Comparison of ENCODE assay signal across 8 cellular contexts in genomic region chr1:24706074-24706389, GRCh38. TPM values are rescaled to one million over a fixed set of nuclear protein-coding genes. Genes with fewer than 3 reads are reported as not detected.
A peak's percentile ranks its signal among the peaks of the same experiment; 100 is the strongest.
DNase-seq lines count a peak whose midpoint lies in the region; ATAC-seq, FAIRE-seq and TF ChIP-seq lines count a peak whose summit lies in the region.
"Not testable (repeated sequence)": the region's sequence is repeated elsewhere in the genome, so short reads cannot be mapped to it uniquely, and the experiment has no call there.

No MANE protein-coding gene starts in this region.

- not testable (repeated sequence) for H2AK5ac ChIP-seq in mesendoderm (ENCODE audit: low read length)

- H3K4me1 ChIP-seq in BLaER1 (peaks cover 53% of the 10 kb centered on the region), NT2/D1 (ENCODE audit: insufficient read depth, insufficient read length) (peaks cover 18% of the 10 kb centered on the region), astrocyte (ENCODE audit: insufficient read depth, low read length) (peaks cover 36% of the 10 kb centered on the region), right atrium auricular region (peaks cover 0 to 41% of the 10 kb centered on the region in 2 donors), thoracic aorta (ENCODE audit: control insufficient read depth in 1 of 2, low read depth in 2 of 2) (peaks cover 0 to 10% of the 10 kb centered on the region in 2 donors)
- H3K4me1 ChIP-seq in endodermal cell (ENCODE audit: control insufficient read depth, insufficient read depth, low read length); mesendoderm (ENCODE audit: control insufficient read depth, low read depth, low read length); prostate gland (replicated peaks): not testable (repeated sequence)

- H4K20me1 ChIP-seq in BLaER1; astrocyte (ENCODE audit: insufficient read depth, low read length): not testable (repeated sequence)

- not testable (repeated sequence) for H3K9me3 ChIP-seq in BLaER1; NT2/D1 (ENCODE audit: insufficient read depth, low read length); astrocyte (ENCODE audit: insufficient read depth, low read depth, low read length); endodermal cell (ENCODE audit: control insufficient read depth, low read length); right atrium auricular region; prostate gland; thoracic aorta

- not testable (repeated sequence) for H3K18ac ChIP-seq in mesendoderm (ENCODE audit: low read length)

- 95 to 98% methylated on average over 9 of the region's 9 CpGs for WGBS in endodermal cell (ENCODE audit: insufficient coverage in 1 of 2, insufficient read length in 1 of 2), 2 experiments
- WGBS in mesendoderm (ENCODE audit: extremely low coverage, insufficient coverage, low lambda C conversion rate): no CpG with 5 or more reads among the region's 9 CpGs
- 91% methylated on average over 9 of the region's 9 CpGs for WGBS in prostate gland

- not testable (repeated sequence) for H3K4ac ChIP-seq in mesendoderm (ENCODE audit: low read depth, low read length)

- not testable (repeated sequence) for DNase-seq in NT2/D1 (ENCODE audit: low read depth, low spot score); astrocyte (ENCODE audit: low read depth); endodermal cell; right atrium auricular region (ENCODE audit: low spot score); mesendoderm; prostate gland (ENCODE audit: low spot score); thoracic aorta (ENCODE audit: low spot score)

- H3K27me3 Mint-ChIP-seq in astrocyte (ENCODE audit: low read depth, unreplicated experiment); endodermal cell (ENCODE audit: insufficient read depth): not testable (repeated sequence)

- not testable (repeated sequence) for H3K4me3 Mint-ChIP-seq in astrocyte (ENCODE audit: unreplicated experiment); endodermal cell

- not testable (repeated sequence) for H4K5ac ChIP-seq in mesendoderm (ENCODE audit: low read length)

- H3K79me2 ChIP-seq in astrocyte (ENCODE audit: insufficient read depth, low read length); mesendoderm (ENCODE audit: control insufficient read depth, insufficient read depth, low read length): not testable (repeated sequence)

- H3K4me2 ChIP-seq in BLaER1 (peak overlapping the region; percentile 83), astrocyte (ENCODE audit: low read length) (peak overlapping the region; percentile 70)
- not testable (repeated sequence) for H3K4me2 ChIP-seq in mesendoderm (ENCODE audit: low read length)

- H3K36me3 ChIP-seq in BLaER1; NT2/D1 (ENCODE audit: insufficient read depth, insufficient read length, low read length); astrocyte (ENCODE audit: insufficient read depth, low read length); endodermal cell (ENCODE audit: control insufficient read depth, insufficient read depth, low read length); right atrium auricular region; mesendoderm (ENCODE audit: control insufficient read depth, insufficient read depth, low read length); prostate gland; thoracic aorta: not testable (repeated sequence)

- FAIRE-seq in astrocyte (lab: Jason Lieb, UNC): not testable (repeated sequence)

- H2BK5ac ChIP-seq in mesendoderm (ENCODE audit: low read length): not testable (repeated sequence)

- H3K4me3 ChIP-seq in BLaER1: peak overlapping the region; percentile 44; the same call in 1 of the 2 replicates
- peak overlapping the region; percentile 9 for H3K4me3 ChIP-seq in NT2/D1 (ENCODE audit: insufficient read length, low read depth)
- not testable (repeated sequence) for H3K4me3 ChIP-seq in astrocyte (ENCODE audit: insufficient read depth, low read depth, low read length); endodermal cell (ENCODE audit: low read length); right atrium auricular region; mesendoderm (ENCODE audit: low read length); thoracic aorta
- peak overlapping the region in 1 of 2 donors; percentile 28 for H3K4me3 ChIP-seq in prostate gland

- H3K56ac ChIP-seq in mesendoderm (ENCODE audit: low read length): peak overlapping the region; percentile 77

- not testable (repeated sequence) for H2BK120ac ChIP-seq in mesendoderm (ENCODE audit: low read depth, low read length)

- H3K36me3 Mint-ChIP-seq in astrocyte (ENCODE audit: low read depth, unreplicated experiment); endodermal cell (ENCODE audit: low read depth): not testable (repeated sequence)

- peak overlapping the region; percentile 47; the same call in 1 of the 2 replicates for H3K27ac ChIP-seq in BLaER1
- H3K27ac ChIP-seq in astrocyte (ENCODE audit: low read depth, low read length): peak overlapping the region; percentile 94
- H3K27ac ChIP-seq in endodermal cell (ENCODE audit: low read depth, low read length); mesendoderm (ENCODE audit: low read depth, low read length): not testable (repeated sequence)
- H3K27ac ChIP-seq in right atrium auricular region: peak overlapping the region; percentile 64 to 67
- peak overlapping the region; percentile 72 to 78 for H3K27ac ChIP-seq in prostate gland
- H3K27ac ChIP-seq in thoracic aorta: peak overlapping the region; percentile 9 to 53

- H3K27me3 ChIP-seq in BLaER1; NT2/D1 (ENCODE audit: insufficient read depth, insufficient read length); astrocyte (ENCODE audit: insufficient read depth, low read length); endodermal cell (ENCODE audit: control insufficient read depth, insufficient read depth, low read length, poor library complexity, severe bottlenecking); right atrium auricular region; mesendoderm (ENCODE audit: insufficient read depth, low read length, poor library complexity); prostate gland (replicated peaks; ENCODE audit: insufficient read depth); thoracic aorta (replicated peaks; ENCODE audit: insufficient read depth): not testable (repeated sequence)

- TF ChIP-seq POLR2A in prostate gland (IDR thresholded peaks at IDR 0.05): not testable (repeated sequence)

- not testable (repeated sequence) for H3K27ac Mint-ChIP-seq in astrocyte (ENCODE audit: unreplicated experiment)
- peak overlapping the region; percentile 35 for H3K27ac Mint-ChIP-seq in endodermal cell

- H2BK15ac ChIP-seq in mesendoderm (replicated peaks; ENCODE audit: low read depth): not testable (repeated sequence)

- TF ChIP-seq CTCF in astrocyte (IDR thresholded peaks at IDR 0.05; ENCODE audit: insufficient read depth, low read depth, low read length); endodermal cell (conservative IDR thresholded peaks at IDR 0.05); right atrium auricular region (IDR thresholded peaks at IDR 0.05); prostate gland (IDR thresholded peaks at IDR 0.05); thoracic aorta (IDR thresholded peaks at IDR 0.05): not testable (repeated sequence)

- H2AFZ ChIP-seq in astrocyte (ENCODE audit: low read depth, low read length): peak overlapping the region; percentile 53

- intact Hi-C loops in prostate gland (cut with DNase I): not testable (repeated sequence)

- ATAC-seq in thoracic aorta (ENCODE audit: insufficient number of reproducible peaks, low FRiP score, low read depth): not testable (repeated sequence)

- H3K9me3 Mint-ChIP-seq in astrocyte (ENCODE audit: unreplicated experiment); endodermal cell: not testable (repeated sequence)

- not testable (repeated sequence) for H3K79me1 ChIP-seq in mesendoderm (ENCODE audit: low read length)

- H3K9ac ChIP-seq in BLaER1; endodermal cell (ENCODE audit: extremely low read depth, low read length, poor library complexity, severe bottlenecking); mesendoderm (ENCODE audit: low read length): not testable (repeated sequence)
- peak overlapping the region; percentile 37 for H3K9ac ChIP-seq in NT2/D1 (ENCODE audit: insufficient read length, low read depth)
- H3K9ac ChIP-seq in astrocyte (ENCODE audit: low read length): peak overlapping the region; percentile 29

- peaks cover 14% of the 10 kb centered on the region for H3K4me1 Mint-ChIP-seq in astrocyte (ENCODE audit: low read depth, unreplicated experiment)
- H3K4me1 Mint-ChIP-seq in endodermal cell: not testable (repeated sequence)

- H4K8ac ChIP-seq in mesendoderm (ENCODE audit: low read depth, low read length): not testable (repeated sequence)

- not testable (repeated sequence) for H3K23ac ChIP-seq in mesendoderm (ENCODE audit: low read length)

RNA-seq across cellular contexts. Expression of gene CLIC4, which starts 39.2 kb away (rescaled TPM):
- total RNA-seq in astrocyte: 353 and 375 TPM in 2 replicates
- 100 to 1,000 TPM; 119 to 146 TPM for total RNA-seq in endodermal cell
- 182 TPM for polyA plus RNA-seq in endodermal cell (2013, experiment 1 of 2)
- polyA plus RNA-seq in endodermal cell (2013, experiment 2 of 2): 170 TPM
- total RNA-seq in right atrium auricular region: 100 to 1,000 TPM; 236 to 265 TPM
- 150 TPM for polyA plus RNA-seq in mesendoderm (2013, experiment 1 of 2)
- 151 TPM for polyA plus RNA-seq in mesendoderm (2013, experiment 2 of 2)
- 100 to 1,000 TPM in 1 of 2 donors, 10 to 100 TPM in 1; 77.2 to 124 TPM for total RNA-seq in prostate gland
- 100 to 1,000 TPM; 740 to 777 TPM for total RNA-seq in thoracic aorta
